Comparison of ENCODE assay signal across 1 cellular context in the genomic region with DNA sequence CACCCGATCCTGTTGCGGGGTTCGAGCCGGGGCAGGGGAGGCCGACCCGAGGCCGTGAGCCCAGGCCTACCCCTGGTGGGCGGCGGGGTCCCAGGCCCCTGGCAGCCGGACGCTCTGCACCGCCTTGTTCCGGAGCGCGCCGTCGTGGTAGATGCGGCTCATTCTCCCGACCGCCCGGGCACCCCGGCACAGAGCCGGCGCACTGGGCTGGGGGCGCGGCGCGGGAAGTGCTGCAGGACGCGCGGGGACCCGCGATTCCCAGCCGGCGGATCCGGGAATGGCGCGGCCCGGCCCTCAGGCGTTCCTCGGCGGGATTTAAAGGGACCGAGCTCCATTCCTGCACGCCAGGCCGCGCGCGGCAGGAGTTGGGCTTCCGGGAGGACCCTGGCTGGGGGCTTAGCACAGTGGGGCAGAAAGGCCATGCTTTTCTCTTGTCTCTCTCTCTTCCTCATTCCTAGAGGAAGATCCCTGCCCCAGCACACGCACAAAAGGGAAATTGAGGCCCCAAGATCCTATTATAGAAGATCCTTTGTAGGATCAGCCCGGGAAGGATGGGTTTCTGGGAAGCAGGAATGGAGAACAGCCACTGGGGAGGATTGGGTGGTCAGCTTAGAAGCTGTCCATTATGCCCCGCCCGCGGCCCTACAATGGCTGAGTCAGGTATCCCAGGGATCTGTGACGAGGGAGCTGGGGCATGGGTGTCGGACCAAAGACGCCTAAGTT.
TF ChIP-seq lines count a peak whose summit lies in the region.

Gene ARPIN, minus strand, starts transcription at position 279 of the 723 bp plus-strand sequence. Its CDS starts 117 bp downstream, at position 162.

TF ChIP-seq in HepG2, 621 proteins besides CTCF, POLR2A, EP300 and RAD21 (continued from another document and continues in another):
- TF ChIP-seq, protein P1, sequence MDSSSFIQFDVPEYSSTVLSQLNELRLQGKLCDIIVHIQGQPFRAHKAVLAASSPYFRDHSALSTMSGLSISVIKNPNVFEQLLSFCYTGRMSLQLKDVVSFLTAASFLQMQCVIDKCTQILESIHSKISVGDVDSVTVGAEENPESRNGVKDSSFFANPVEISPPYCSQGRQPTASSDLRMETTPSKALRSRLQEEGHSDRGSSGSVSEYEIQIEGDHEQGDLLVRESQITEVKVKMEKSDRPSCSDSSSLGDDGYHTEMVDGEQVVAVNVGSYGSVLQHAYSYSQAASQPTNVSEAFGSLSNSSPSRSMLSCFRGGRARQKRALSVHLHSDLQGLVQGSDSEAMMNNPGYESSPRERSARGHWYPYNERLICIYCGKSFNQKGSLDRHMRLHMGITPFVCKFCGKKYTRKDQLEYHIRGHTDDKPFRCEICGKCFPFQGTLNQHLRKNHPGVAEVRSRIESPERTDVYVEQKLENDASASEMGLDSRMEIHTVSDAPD (CRISPR knock-in tag; IDR thresholded peaks at IDR 0.05): no peak
- no peak for TF ChIP-seq DNMT1 (CRISPR knock-in tag; IDR thresholded peaks at IDR 0.05)
- no peak for TF ChIP-seq ZNF562 (CRISPR knock-in tag; IDR thresholded peaks at IDR 0.05; ENCODE audit: borderline replicate concordance)
- TF ChIP-seq, protein P2, sequence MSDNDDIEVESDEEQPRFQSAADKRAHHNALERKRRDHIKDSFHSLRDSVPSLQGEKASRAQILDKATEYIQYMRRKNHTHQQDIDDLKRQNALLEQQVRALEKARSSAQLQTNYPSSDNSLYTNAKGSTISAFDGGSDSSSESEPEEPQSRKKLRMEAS (IDR thresholded peaks at IDR 0.05): peak; percentile 30
- TF ChIP-seq KDM3A (CRISPR knock-in tag; IDR thresholded peaks at IDR 0.05; ENCODE audit: low read depth): 0 out of 2 replicates have a peak, but pooled peaks have one; percentile 51
- TF ChIP-seq GATAD1 (CRISPR knock-in tag; IDR thresholded peaks at IDR 0.05): no peak
- TF ChIP-seq ZNF558 (CRISPR knock-in tag; IDR thresholded peaks at IDR 0.05; ENCODE audit: borderline replicate concordance): 0 out of 2 replicates have a peak, but pooled peaks have one; percentile 15
- 0 out of 2 replicates have a peak, but pooled peaks have one; percentile 4 for TF ChIP-seq ZNF607 (CRISPR knock-in tag; IDR thresholded peaks at IDR 0.05; ENCODE audit: borderline replicate concordance)
- no peak for TF ChIP-seq ZNF225 (CRISPR knock-in tag; IDR thresholded peaks at IDR 0.05)
- TF ChIP-seq ZNF512B (CRISPR knock-in tag; IDR thresholded peaks at IDR 0.05; ENCODE audit: borderline replicate concordance): no peak
- no peak for TF ChIP-seq SMAD3 (CRISPR knock-in tag; IDR thresholded peaks at IDR 0.05)
- peak; percentile 82; the same call in 1 of the 2 replicates for TF ChIP-seq ZNF768 (CRISPR knock-in tag; IDR thresholded peaks at IDR 0.05)
- TF ChIP-seq ZFP82 (CRISPR knock-in tag; IDR thresholded peaks at IDR 0.05; ENCODE audit: borderline replicate concordance): 0 out of 2 replicates have a peak, but pooled peaks have one; percentile 30
- no peak for TF ChIP-seq ADNP (CRISPR knock-in tag; IDR thresholded peaks at IDR 0.05)
- TF ChIP-seq ZNF124 (CRISPR knock-in tag; IDR thresholded peaks at IDR 0.05): no peak
- peak; percentile 79; the same call in 1 of the 2 replicates for TF ChIP-seq ZNF777 (CRISPR knock-in tag; IDR thresholded peaks at IDR 0.05)
- no peak; the same call in 1 of the 2 replicates for TF ChIP-seq ARID4A (CRISPR knock-in tag; IDR thresholded peaks at IDR 0.05; ENCODE audit: borderline replicate concordance)
- TF ChIP-seq, protein P3, sequence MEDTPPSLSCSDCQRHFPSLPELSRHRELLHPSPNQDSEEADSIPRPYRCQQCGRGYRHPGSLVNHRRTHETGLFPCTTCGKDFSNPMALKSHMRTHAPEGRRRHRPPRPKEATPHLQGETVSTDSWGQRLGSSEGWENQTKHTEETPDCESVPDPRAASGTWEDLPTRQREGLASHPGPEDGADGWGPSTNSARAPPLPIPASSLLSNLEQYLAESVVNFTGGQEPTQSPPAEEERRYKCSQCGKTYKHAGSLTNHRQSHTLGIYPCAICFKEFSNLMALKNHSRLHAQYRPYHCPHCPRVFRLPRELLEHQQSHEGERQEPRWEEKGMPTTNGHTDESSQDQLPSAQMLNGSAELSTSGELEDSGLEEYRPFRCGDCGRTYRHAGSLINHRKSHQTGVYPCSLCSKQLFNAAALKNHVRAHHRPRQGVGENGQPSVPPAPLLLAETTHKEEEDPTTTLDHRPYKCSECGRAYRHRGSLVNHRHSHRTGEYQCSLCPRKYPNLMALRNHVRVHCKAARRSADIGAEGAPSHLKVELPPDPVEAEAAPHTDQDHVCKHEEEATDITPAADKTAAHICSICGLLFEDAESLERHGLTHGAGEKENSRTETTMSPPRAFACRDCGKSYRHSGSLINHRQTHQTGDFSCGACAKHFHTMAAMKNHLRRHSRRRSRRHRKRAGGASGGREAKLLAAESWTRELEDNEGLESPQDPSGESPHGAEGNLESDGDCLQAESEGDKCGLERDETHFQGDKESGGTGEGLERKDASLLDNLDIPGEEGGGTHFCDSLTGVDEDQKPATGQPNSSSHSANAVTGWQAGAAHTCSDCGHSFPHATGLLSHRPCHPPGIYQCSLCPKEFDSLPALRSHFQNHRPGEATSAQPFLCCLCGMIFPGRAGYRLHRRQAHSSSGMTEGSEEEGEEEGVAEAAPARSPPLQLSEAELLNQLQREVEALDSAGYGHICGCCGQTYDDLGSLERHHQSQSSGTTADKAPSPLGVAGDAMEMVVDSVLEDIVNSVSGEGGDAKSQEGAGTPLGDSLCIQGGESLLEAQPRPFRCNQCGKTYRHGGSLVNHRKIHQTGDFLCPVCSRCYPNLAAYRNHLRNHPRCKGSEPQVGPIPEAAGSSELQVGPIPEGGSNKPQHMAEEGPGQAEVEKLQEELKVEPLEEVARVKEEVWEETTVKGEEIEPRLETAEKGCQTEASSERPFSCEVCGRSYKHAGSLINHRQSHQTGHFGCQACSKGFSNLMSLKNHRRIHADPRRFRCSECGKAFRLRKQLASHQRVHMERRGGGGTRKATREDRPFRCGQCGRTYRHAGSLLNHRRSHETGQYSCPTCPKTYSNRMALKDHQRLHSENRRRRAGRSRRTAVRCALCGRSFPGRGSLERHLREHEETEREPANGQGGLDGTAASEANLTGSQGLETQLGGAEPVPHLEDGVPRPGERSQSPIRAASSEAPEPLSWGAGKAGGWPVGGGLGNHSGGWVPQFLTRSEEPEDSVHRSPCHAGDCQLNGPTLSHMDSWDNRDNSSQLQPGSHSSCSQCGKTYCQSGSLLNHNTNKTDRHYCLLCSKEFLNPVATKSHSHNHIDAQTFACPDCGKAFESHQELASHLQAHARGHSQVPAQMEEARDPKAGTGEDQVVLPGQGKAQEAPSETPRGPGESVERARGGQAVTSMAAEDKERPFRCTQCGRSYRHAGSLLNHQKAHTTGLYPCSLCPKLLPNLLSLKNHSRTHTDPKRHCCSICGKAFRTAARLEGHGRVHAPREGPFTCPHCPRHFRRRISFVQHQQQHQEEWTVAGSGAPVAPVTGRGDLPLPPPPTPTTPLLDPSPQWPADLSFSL (CRISPR knock-in tag; IDR thresholded peaks at IDR 0.05): 0 out of 2 replicates have a peak, but pooled peaks have one; percentile 46
- TF ChIP-seq, protein P4, sequence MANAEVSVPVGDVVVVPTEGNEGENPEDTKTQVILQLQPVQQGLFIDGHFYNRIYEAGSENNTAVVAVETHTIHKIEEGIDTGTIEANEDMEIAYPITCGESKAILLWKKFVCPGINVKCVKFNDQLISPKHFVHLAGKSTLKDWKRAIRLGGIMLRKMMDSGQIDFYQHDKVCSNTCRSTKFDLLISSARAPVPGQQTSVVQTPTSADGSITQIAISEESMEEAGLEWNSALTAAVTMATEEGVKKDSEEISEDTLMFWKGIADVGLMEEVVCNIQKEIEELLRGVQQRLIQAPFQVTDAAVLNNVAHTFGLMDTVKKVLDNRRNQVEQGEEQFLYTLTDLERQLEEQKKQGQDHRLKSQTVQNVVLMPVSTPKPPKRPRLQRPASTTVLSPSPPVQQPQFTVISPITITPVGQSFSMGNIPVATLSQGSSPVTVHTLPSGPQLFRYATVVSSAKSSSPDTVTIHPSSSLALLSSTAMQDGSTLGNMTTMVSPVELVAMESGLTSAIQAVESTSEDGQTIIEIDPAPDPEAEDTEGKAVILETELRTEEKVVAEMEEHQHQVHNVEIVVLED (CRISPR knock-in tag; IDR thresholded peaks at IDR 0.05; ENCODE audit: borderline replicate concordance): no peak
- TF ChIP-seq RBM22 (optimal IDR thresholded peaks at IDR 0.05; ENCODE audit: low read length): no peak
- no peak for TF ChIP-seq JARID2 (CRISPR knock-in tag; IDR thresholded peaks at IDR 0.05; ENCODE audit: insufficient replicate concordance)
- TF ChIP-seq RXRA (CRISPR knock-in tag; IDR thresholded peaks at IDR 0.05): peak; percentile 4
- no peak for TF ChIP-seq ERF (CRISPR knock-in tag; IDR thresholded peaks at IDR 0.05)
- no peak for TF ChIP-seq SOX5 (CRISPR knock-in tag; IDR thresholded peaks at IDR 0.05; ENCODE audit: borderline replicate concordance)
- peak; percentile 69 for TF ChIP-seq RBFOX2 (IDR thresholded peaks at IDR 0.05; ENCODE audit: low read depth, low read length)
- no peak for TF ChIP-seq ZNF354B (CRISPR knock-in tag; IDR thresholded peaks at IDR 0.05)
- peak; percentile 17; the same call in 1 of the 2 replicates for TF ChIP-seq KDM2A (CRISPR knock-in tag; IDR thresholded peaks at IDR 0.05; ENCODE audit: borderline replicate concordance, low read depth)
- no peak for TF ChIP-seq FOXM1 (CRISPR knock-in tag; IDR thresholded peaks at IDR 0.05)
- no peak for TF ChIP-seq RBM39 (IDR thresholded peaks at IDR 0.05; ENCODE audit: low read depth, low read length, poor library complexity, severe bottlenecking)
